In the genomic region with DNA sequence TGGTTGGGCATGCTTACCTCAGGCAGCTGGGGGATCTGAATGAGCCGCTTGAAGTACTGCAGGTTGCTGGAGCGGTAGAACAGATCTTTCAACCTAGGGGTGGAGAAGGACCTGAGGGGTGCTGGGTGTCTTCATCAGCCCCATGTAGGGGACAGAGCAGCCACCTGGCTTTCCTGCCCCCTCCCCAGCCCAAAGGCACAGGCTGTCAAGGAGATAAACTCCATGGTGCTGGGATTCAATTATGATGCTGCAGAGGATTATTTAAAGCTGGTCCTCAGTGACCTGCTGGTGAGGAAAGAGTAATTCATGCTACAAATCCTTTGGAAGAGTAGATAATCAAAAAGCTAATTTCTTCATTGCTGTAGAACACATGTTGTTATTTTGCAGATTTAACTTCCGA, we compare ENCODE assay signal across 1 cellular context.
TF ChIP-seq lines count a peak whose summit lies in the region.

No MANE protein-coding gene starts in this region.

TF ChIP-seq in GM23338, 12 proteins besides CTCF, POLR2A, EP300 and RAD21 (continued from another document):
- TF ChIP-seq, protein P1, sequence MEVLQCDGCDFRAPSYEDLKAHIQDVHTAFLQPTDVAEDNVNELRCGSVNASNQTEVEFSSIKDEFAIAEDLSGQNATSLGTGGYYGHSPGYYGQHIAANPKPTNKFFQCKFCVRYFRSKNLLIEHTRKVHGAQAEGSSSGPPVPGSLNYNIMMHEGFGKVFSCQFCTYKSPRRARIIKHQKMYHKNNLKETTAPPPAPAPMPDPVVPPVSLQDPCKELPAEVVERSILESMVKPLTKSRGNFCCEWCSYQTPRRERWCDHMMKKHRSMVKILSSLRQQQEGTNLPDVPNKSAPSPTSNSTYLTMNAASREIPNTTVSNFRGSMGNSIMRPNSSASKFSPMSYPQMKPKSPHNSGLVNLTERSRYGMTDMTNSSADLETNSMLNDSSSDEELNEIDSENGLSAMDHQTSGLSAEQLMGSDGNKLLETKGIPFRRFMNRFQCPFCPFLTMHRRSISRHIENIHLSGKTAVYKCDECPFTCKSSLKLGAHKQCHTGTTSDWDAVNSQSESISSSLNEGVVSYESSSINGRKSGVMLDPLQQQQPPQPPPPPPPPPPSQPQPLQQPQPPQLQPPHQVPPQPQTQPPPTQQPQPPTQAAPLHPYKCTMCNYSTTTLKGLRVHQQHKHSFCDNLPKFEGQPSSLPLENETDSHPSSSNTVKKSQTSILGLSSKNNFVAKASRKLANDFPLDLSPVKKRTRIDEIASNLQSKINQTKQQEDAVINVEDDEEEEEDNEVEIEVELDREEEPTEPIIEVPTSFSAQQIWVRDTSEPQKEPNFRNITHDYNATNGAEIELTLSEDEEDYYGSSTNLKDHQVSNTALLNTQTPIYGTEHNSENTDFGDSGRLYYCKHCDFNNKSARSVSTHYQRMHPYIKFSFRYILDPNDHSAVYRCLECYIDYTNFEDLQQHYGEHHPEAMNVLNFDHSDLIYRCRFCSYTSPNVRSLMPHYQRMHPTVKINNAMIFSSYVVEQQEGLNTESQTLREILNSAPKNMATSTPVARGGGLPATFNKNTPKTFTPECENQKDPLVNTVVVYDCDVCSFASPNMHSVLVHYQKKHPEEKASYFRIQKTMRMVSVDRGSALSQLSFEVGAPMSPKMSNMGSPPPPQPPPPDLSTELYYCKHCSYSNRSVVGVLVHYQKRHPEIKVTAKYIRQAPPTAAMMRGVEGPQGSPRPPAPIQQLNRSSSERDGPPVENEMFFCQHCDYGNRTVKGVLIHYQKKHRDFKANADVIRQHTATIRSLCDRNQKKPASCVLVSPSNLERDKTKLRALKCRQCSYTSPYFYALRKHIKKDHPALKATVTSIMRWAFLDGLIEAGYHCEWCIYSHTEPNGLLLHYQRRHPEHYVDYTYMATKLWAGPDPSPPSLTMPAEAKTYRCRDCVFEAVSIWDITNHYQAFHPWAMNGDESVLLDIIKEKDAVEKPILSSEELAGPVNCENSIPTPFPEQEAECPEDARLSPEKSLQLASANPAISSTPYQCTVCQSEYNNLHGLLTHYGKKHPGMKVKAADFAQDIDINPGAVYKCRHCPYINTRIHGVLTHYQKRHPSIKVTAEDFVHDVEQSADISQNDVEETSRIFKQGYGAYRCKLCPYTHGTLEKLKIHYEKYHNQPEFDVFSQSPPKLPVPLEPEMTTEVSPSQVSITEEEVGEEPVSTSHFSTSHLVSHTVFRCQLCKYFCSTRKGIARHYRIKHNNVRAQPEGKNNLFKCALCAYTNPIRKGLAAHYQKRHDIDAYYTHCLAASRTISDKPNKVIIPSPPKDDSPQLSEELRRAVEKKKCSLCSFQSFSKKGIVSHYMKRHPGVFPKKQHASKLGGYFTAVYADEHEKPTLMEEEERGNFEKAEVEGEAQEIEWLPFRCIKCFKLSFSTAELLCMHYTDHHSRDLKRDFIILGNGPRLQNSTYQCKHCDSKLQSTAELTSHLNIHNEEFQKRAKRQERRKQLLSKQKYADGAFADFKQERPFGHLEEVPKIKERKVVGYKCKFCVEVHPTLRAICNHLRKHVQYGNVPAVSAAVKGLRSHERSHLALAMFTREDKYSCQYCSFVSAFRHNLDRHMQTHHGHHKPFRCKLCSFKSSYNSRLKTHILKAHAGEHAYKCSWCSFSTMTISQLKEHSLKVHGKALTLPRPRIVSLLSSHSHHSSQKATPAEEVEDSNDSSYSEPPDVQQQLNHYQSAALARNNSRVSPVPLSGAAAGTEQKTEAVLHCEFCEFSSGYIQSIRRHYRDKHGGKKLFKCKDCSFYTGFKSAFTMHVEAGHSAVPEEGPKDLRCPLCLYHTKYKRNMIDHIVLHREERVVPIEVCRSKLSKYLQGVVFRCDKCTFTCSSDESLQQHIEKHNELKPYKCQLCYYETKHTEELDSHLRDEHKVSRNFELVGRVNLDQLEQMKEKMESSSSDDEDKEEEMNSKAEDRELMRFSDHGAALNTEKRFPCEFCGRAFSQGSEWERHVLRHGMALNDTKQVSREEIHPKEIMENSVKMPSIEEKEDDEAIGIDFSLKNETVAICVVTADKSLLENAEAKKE (CRISPR knock-in tag; IDR thresholded peaks at IDR 0.05): no peak
